ENCODE assay signal across 30 cellular contexts in genomic region chr5:109575506-109575905, GRCh38.
DNase-seq lines count a peak whose midpoint lies in the region; ATAC-seq, FAIRE-seq and TF ChIP-seq lines count a peak whose summit lies in the region.
"Had no signal": no experiment of that assay in that cellular context is flagged by ENCODE, and none has a peak within 500 bp of the region (broad histone marks: within the 10 kb centered on the region; RNA-seq: fewer than 3 reads in every experiment).

No MANE protein-coding gene starts in this region.

- H4K20me1 ChIP-seq in HepG2 (ENCODE audit: insufficient read depth, low read length) (no peaks in the 10 kb centered on the region), K562 (replicated peaks; ENCODE audit: control insufficient read depth, insufficient read depth, low read length) (no peaks in the 10 kb centered on the region)
- H4K20me1 ChIP-seq: BLaER1; BLaER1 treated with 17β-estradiol and CSF1 and Interleukin-3, amounts not matched to agents 10 nM and 100 nM had no signal

- no peaks in the 10 kb centered on the region for H3K4me1 ChIP-seq in HepG2 (ENCODE audit: insufficient read depth, low read length)
- H3K4me1 ChIP-seq in right lobe of liver, result no peaks in the 10 kb centered on the region
- peaks cover 0 to 32% of the 10 kb centered on the region in 2 experiments; a peak in 3 of 5 replicates for H3K4me1 ChIP-seq in K562 (replicated peaks in 1 of 2; ENCODE audit: control insufficient read depth in 2 of 2, insufficient read depth in 2 of 2, low read length in 2 of 2)
- H3K4me1 ChIP-seq: A549; BE2C; BLaER1; BLaER1 treated with 17β-estradiol and CSF1 and Interleukin-3, amounts not matched to agents 10 nM and 100 nM; Caco-2 had no signal

- TF ChIP-seq RAD21 in HepG2 (CRISPR knock-in tag; IDR thresholded peaks at IDR 0.05) (no peak), K562 (CRISPR knock-in tag; conservative IDR thresholded peaks at IDR 0.05 in 1 of 2, IDR thresholded peaks at IDR 0.05 in 1 of 2) (no peak)

- CTCF ChIA-PET in HepG2 (lab: Yijun Ruan, JAX; ENCODE audit: low intra/inter-chr PET ratio, low total read pairs), result no interaction called here
- CTCF ChIA-PET in K562 (lab: Yijun Ruan, JAX; ENCODE audit: low intra/inter-chr PET ratio), result no interaction called here

- WGBS in HepG2 (ENCODE audit: low lambda C conversion rate), result 1% methylated on average over 2 of the region's 2 CpGs
- WGBS in right lobe of liver (ENCODE audit: insufficient coverage, low coverage, low lambda C conversion rate, missing lambda C conversion rate), result 60% methylated on average over 2 of the region's 2 CpGs
- 33% methylated on average over 2 of the region's 2 CpGs for WGBS in K562 (ENCODE audit: insufficient coverage, low coverage, missing lambda C conversion rate)

- H3K36me3 ChIP-seq in HepG2 (replicated peaks in 1 of 2; ENCODE audit: control insufficient read depth in 1 of 2, insufficient read depth in 2 of 2, low read length in 2 of 2), result no peaks in the 10 kb centered on the region
- no peaks in the 10 kb centered on the region for H3K36me3 ChIP-seq in right lobe of liver
- no peaks in the 10 kb centered on the region for H3K36me3 ChIP-seq in K562 (ENCODE audit: control insufficient read depth, insufficient read depth, low read length)
- H3K36me3 ChIP-seq: BE2C; BLaER1; BLaER1 treated with 17β-estradiol and CSF1 and Interleukin-3, amounts not matched to agents 10 nM and 100 nM had no signal

- TF ChIP-seq EP300 in HepG2 (IDR thresholded peaks at IDR 0.05; ENCODE audit: low read depth in 2 of 2, low read length in 2 of 2), result no peak
- no peak for TF ChIP-seq EP300 in HepG2 (CRISPR knock-in tag; IDR thresholded peaks at IDR 0.05; ENCODE audit: borderline replicate concordance)
- TF ChIP-seq EP300 in K562 (IDR thresholded peaks at IDR 0.05; ENCODE audit: low read length), result no peak

- H3K27ac ChIP-seq in HepG2 (ENCODE audit: extremely low read length, insufficient read depth, low read length) (no peak overlapping the region), right lobe of liver (no peak overlapping the region), K562 (ENCODE audit: extremely low read depth, low read depth, low read length) (no peak overlapping the region)
- H3K27ac ChIP-seq: 22Rv1; A549; BLaER1; BLaER1 treated with 17β-estradiol and CSF1 and Interleukin-3, amounts not matched to agents 10 nM and 100 nM; C4-2B had no signal

- no peak overlapping the region for H3K4me3 ChIP-seq in HepG2 (replicated peaks in 1 of 3; ENCODE audit: insufficient read depth in 1 of 3, low read depth in 2 of 3, low read length in 3 of 3)
- no peak overlapping the region for H3K4me3 ChIP-seq in right lobe of liver
- H3K4me3 ChIP-seq in K562, result no peak overlapping the region
- H3K4me3 ChIP-seq: A549; BLaER1; BLaER1 treated with 17β-estradiol and CSF1 and Interleukin-3, amounts not matched to agents 10 nM and 100 nM had no signal

- BruUV-seq in HepG2 (replicated peaks; lab: Mats Ljungman, UMichigan) (no TSS peak), K562 (replicated peaks; lab: Mats Ljungman, UMichigan) (no TSS peak)

- H3K9me1 ChIP-seq in K562 (ENCODE audit: control insufficient read depth, insufficient read depth, low read length), result no peaks in the 10 kb centered on the region

- no peaks in the 10 kb centered on the region for H3K27me3 ChIP-seq in HepG2 (ENCODE audit: control insufficient read depth in 1 of 2, insufficient read depth in 2 of 2, low read length in 2 of 2)
- H3K27me3 ChIP-seq in right lobe of liver, result no peaks in the 10 kb centered on the region
- no peaks in the 10 kb centered on the region for H3K27me3 ChIP-seq in K562 (ENCODE audit: control insufficient read depth in 2 of 2, insufficient read depth in 2 of 2, low read length in 2 of 2)
- H3K27me3 ChIP-seq: BE2C; BLaER1; BLaER1 treated with 17β-estradiol and CSF1 and Interleukin-3, amounts not matched to agents 10 nM and 100 nM had no signal

- no peak overlapping the region for H2AFZ ChIP-seq in HepG2 (ENCODE audit: low read length)
- H2AFZ ChIP-seq in K562 (ENCODE audit: low read depth, low read length), result no peak overlapping the region

- FAIRE-seq in HepG2 (lab: Jason Lieb, UNC) (no peak), K562 (lab: Jason Lieb, UNC) (no peak)
- FAIRE-seq: A204.1, A549, D721Med had no signal

- no peak for ATAC-seq in HepG2
- no peak for ATAC-seq in right lobe of liver
- no peak for ATAC-seq in K562
- ATAC-seq: A549; CD8-positive, alpha-beta T cell had no signal

- H3K9me3 ChIP-seq in HepG2 (ENCODE audit: low read length) (no peaks in the 10 kb centered on the region), right lobe of liver (no peaks in the 10 kb centered on the region), K562 (replicated peaks; ENCODE audit: control insufficient read depth, insufficient read depth, low read depth, low read length) (no peaks in the 10 kb centered on the region)
- H3K9me3 ChIP-seq: A549; BE2C; BLaER1; BLaER1 treated with 17β-estradiol and CSF1 and Interleukin-3, amounts not matched to agents 10 nM and 100 nM had no signal

- intact Hi-C loops in HepG2 (cut with micrococcal nuclease; ENCODE audit: unreplicated experiment), result no loop called here
- intact Hi-C loops in right lobe of liver (cut with DNase I), result no loop called here
- intact Hi-C loops in K562 (cut with micrococcal nuclease), result loop anchor here (10.0 kb wide), 1 partner anchor 651 kb away; no protein-coding TSS in a partner anchor

- H3K9ac ChIP-seq in HepG2 (ENCODE audit: insufficient read depth, low read depth, low read length) (no peak overlapping the region), K562 (ENCODE audit: insufficient read depth in 1 of 2, low read depth in 2 of 2, low read length in 2 of 2) (no peak overlapping the region)
- H3K9ac ChIP-seq: BLaER1; BLaER1 treated with 17β-estradiol and CSF1 and Interleukin-3, amounts not matched to agents 10 nM and 100 nM had no signal

- DNase-seq in HepG2 (ENCODE audit: low spot score), result no peak
- DNase-seq in right lobe of liver, result no peak
- no peak for DNase-seq in K562 (ENCODE audit: extremely low read depth in 1 of 4, low spot score in 3 of 4)
- no peak for DNase-seq in LoVo (ENCODE audit: low spot score)
- DNase-seq: 8988T; ACHN; AML-193; BE2C; C1 segment of cervical spinal cord; Caco-2; Calu3; CD4-positive, alpha-beta memory T cell; CD4-positive, alpha-beta T cell; CD4-positive, CD25-positive, alpha-beta regulatory T cell; CD8-positive, alpha-beta memory T cell; CD8-positive, alpha-beta T cell; COR-L47; DMS 273 treated with DMSO at 0.1 percent for 48 hours; DMS153; DMS79; DMS79 treated with DMSO at 0.1 percent for 48 hours; DND-41; EL had no signal

- POLR2A ChIA-PET in HepG2 (lab: Yijun Ruan, JAX) (interaction anchor here (0.5 kb wide), 1 partner anchor 383 kb away, joined by 3 read pairs; no protein-coding TSS in a partner anchor), K562 (lab: Yijun Ruan, JAX) (interaction anchor here (0.8 kb wide), 1 partner anchor 10 kb away, joined by 3 read pairs; no protein-coding TSS in a partner anchor)

- no peaks in the 10 kb centered on the region for H3K79me2 ChIP-seq in HepG2 (ENCODE audit: insufficient read depth, low read length)
- no peaks in the 10 kb centered on the region for H3K79me2 ChIP-seq in K562 (ENCODE audit: control insufficient read depth, insufficient read depth, low read length)

- in situ Hi-C loops in HepG2 (cut with HindIII; ENCODE audit: extremely low pct_ligation_motif_present, low pct_unique_long_range_greater_than_20kb), result no loop called here
- in situ Hi-C loops in K562 (cut with MboI), result no loop called here

- TF ChIP-seq CTCF in HepG2 (CRISPR knock-in tag; IDR thresholded peaks at IDR 0.05) (no peak), right lobe of liver (IDR thresholded peaks at IDR 0.05) (no peak), K562 (IDR thresholded peaks at IDR 0.05 in 2 of 3, conservative IDR thresholded peaks at IDR 0.05 in 1 of 3; ENCODE audit: insufficient read depth in 2 of 3, low read depth in 1 of 3, low read length in 3 of 3) (no peak)

- TF ChIP-seq POLR2A in HepG2 (IDR thresholded peaks at IDR 0.05; ENCODE audit: insufficient read depth in 1 of 2, low read depth in 2 of 2, low read length in 2 of 2) (no peak), right lobe of liver (IDR thresholded peaks at IDR 0.05) (no peak), K562 (conservative IDR thresholded peaks at IDR 0.05) (no peak)

- no peak overlapping the region for H3K4me2 ChIP-seq in HepG2 (ENCODE audit: low read depth, low read length)
- no peak overlapping the region for H3K4me2 ChIP-seq in K562 (ENCODE audit: insufficient read depth, low read length)
- H3K4me2 ChIP-seq: A549; BLaER1; BLaER1 treated with 17β-estradiol and CSF1 and Interleukin-3, amounts not matched to agents 10 nM and 100 nM had no signal

TF ChIP-seq in HepG2, 621 proteins besides CTCF, POLR2A, EP300 and RAD21:
- peak; percentile 95 for TF ChIP-seq ZNF12 (CRISPR knock-in tag; IDR thresholded peaks at IDR 0.05)
- TF ChIP-seq, protein P1, sequence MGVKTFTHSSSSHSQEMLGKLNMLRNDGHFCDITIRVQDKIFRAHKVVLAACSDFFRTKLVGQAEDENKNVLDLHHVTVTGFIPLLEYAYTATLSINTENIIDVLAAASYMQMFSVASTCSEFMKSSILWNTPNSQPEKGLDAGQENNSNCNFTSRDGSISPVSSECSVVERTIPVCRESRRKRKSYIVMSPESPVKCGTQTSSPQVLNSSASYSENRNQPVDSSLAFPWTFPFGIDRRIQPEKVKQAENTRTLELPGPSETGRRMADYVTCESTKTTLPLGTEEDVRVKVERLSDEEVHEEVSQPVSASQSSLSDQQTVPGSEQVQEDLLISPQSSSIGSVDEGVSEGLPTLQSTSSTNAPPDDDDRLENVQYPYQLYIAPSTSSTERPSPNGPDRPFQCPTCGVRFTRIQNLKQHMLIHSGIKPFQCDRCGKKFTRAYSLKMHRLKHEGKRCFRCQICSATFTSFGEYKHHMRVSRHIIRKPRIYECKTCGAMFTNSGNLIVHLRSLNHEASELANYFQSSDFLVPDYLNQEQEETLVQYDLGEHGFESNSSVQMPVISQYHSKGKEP (CRISPR knock-in tag; IDR thresholded peaks at IDR 0.05), result no peak

TF ChIP-seq in K562, 482 proteins besides CTCF, POLR2A, EP300 and RAD21:
- TF ChIP-seq ZFPM2 (CRISPR knock-in tag; IDR thresholded peaks at IDR 0.05) (no peak), EHMT2 (IDR thresholded peaks at IDR 0.05) (no peak), ZNF12 (CRISPR knock-in tag; IDR thresholded peaks at IDR 0.05) (peak; percentile 98), NFE2L1 (tag; IDR thresholded peaks at IDR 0.05; ENCODE audit: borderline replicate concordance, low read depth) (no peak), ZNF239 (CRISPR knock-in tag; IDR thresholded peaks at IDR 0.05) (no peak)

Comparison
In these comparisons a context has a peak if more than half of its experiments do, and no peak if none do; other contexts are left out.
1. Of the 241 proteins assayed by ChIP-seq in both HepG2 and K562: peak only in HepG2: none; only in K562: none; in both: ZNF12; in neither: 240.